Comparison of ENCODE assay signal across 1 cellular context in genomic region chr1:204435246-204435885, GRCh38.
TF ChIP-seq lines count a peak whose summit lies in the region.

No MANE protein-coding gene starts in this region.

TF ChIP-seq in liver, 16 proteins besides CTCF, POLR2A, EP300 and RAD21 (continued from another document):
- peak; percentile 52 for TF ChIP-seq FOXA2 (IDR thresholded peaks at IDR 0.05)
- TF ChIP-seq GABPA (IDR thresholded peaks at IDR 0.05 in 1 of 2, conservative IDR thresholded peaks at IDR 0.05 in 1 of 2): no peak
